In genomic region chr5:135599421-135600140, GRCh38 we compare ENCODE assay signal across 24 cellular contexts. TPM values are rescaled to one million over a fixed set of nuclear protein-coding genes. Genes with fewer than 3 reads are reported as not detected.
"Had no signal": no experiment of that assay in that cellular context is flagged by ENCODE, and none has a peak within 500 bp of the region (broad histone marks: within the 10 kb centered on the region; RNA-seq: fewer than 3 reads in every experiment).

No MANE protein-coding gene starts in this region.

- H3K4me1 ChIP-seq: right lobe of liver, stomach, transverse colon, uterus had no signal

- H3K9me3 ChIP-seq: mucosa of descending colon, right lobe of liver, transverse colon, uterus had no signal

- H3K27me3 ChIP-seq: right lobe of liver, transverse colon, uterus had no signal

- DNase-seq: activated CD4-positive, alpha-beta T cell treated with anti-CD3 and anti-CD28 coated beads for 1 hour; activated CD4-positive, alpha-beta T cell treated with anti-CD3 and anti-CD28 coated beads, Interleukin-2, amount 50 U/mL, for 1 hour; activated CD8-positive, alpha-beta memory T cell treated with anti-CD3 and anti-CD28 coated beads for 24 hours; activated effector memory CD4-positive, alpha-beta T cell treated with anti-CD3 and anti-CD28 coated beads, Interleukin-2, amount 50 U/mL, for 16 hours; activated naive CD4-positive, alpha-beta T cell treated with anti-CD3 and anti-CD28 coated beads, Interleukin-2, amount 10 ng/mL, durations not matched to agents 7 days and 5 days; amygdala; dermis blood vessel endothelial cell; effector CD8-positive, alpha-beta T cell; erythroblast; foreskin melanocyte; hypothalamus; left cardiac atrium; mesenchymal stem cell; mucosa of descending colon; nephron progenitor cell; nucleus accumbens; right lobe of liver; small intestine; stimulated activated CD4-positive, alpha-beta T cell treated with anti-CD3 and anti-CD28 coated beads, Interleukin-15, amount 100 ng/mL, for 24 hours; stomach; T-helper 1 cell; transverse colon; uterus had no signal

- H3K36me3 ChIP-seq: right lobe of liver, stomach, transverse colon, uterus had no signal

- H3K4me3 ChIP-seq: mucosa of descending colon, right lobe of liver, stomach, transverse colon, uterus had no signal

- H3K27ac ChIP-seq: right lobe of liver, stomach, transverse colon, uterus had no signal

RNA-seq across cellular contexts. Expression of gene CXCL14, which starts 20.8 kb away (rescaled TPM):
- total RNA-seq: chondrocyte had no signal
